23 cellular contexts compared by ENCODE assay signal in genomic region chr7:120521761-120522737, GRCh38.
DNase-seq lines count a peak whose midpoint lies in the region; ATAC-seq and TF ChIP-seq lines count a peak whose summit lies in the region.
"Had no signal": no experiment of that assay in that cellular context is flagged by ENCODE, and none has a peak within 500 bp of the region (broad histone marks: within the 10 kb centered on the region; RNA-seq: fewer than 3 reads in every experiment).

No MANE protein-coding gene starts in this region.

- H3K4me1 ChIP-seq in right cardiac atrium (ENCODE audit: control insufficient read depth, insufficient read depth, low read length): no peaks in the 10 kb centered on the region
- H3K4me1 ChIP-seq: upper lobe of right lung had no signal

- DNase-seq in NCI-H1092 treated with DMSO at 0.1 percent for 48 hours (lab: John Stamatoyannopoulos, UW): peak; percentile 20
- DNase-seq in NCI-H1092 (lab: John Stamatoyannopoulos, UW): no peak
- peak; percentile 8 for DNase-seq in NCI-H460 (ENCODE audit: extremely low read depth, low read depth)
- DNase-seq in fibroblast of villous mesenchyme (ENCODE audit: low read depth): peak; percentile 5
- DNase-seq in osteocyte (ENCODE audit: extremely low spot score, unreplicated experiment): no peak
- DNase-seq in activated CD4-positive, alpha-beta T cell treated with anti-CD3 and anti-CD28 coated beads for 36 hours: no peak
- no peak for DNase-seq in NCI-H446 (lab: John Stamatoyannopoulos, UW)
- DNase-seq in right cardiac atrium: no peak
- DNase-seq: activated CD4-positive, alpha-beta T cell treated with anti-CD3 and anti-CD28 coated beads, Interleukin-2, amount 50 U/mL, for 4 hours; AML-193; dermis blood vessel endothelial cell; DMS79; erythroblast; naive thymus-derived CD8-positive, alpha-beta T cell; NCI-H1105 treated with DMSO at 0.1 percent for 48 hours; SIG-M5; small intestine; stimulated activated CD4-positive, alpha-beta T cell treated with anti-CD3 and anti-CD28 coated beads, Interleukin-4, amount 100 ng/mL, for 1 hour; T-helper 1 cell; upper lobe of right lung had no signal

- intact Hi-C loops in activated CD4-positive, alpha-beta T cell treated with anti-CD3 and anti-CD28 coated beads for 36 hours (cut with DNase I, micrococcal nuclease): no loop called here
- intact Hi-C loops in right cardiac atrium (cut with DNase I): no loop called here

- H3K27ac Mint-ChIP-seq in osteocyte (ENCODE audit: unreplicated experiment): peak overlapping the region; percentile 9
- no peak overlapping the region for H3K27ac Mint-ChIP-seq in activated CD4-positive, alpha-beta T cell treated with anti-CD3 and anti-CD28 coated beads for 36 hours
- H3K27ac Mint-ChIP-seq: memory B cell; naive thymus-derived CD8-positive, alpha-beta T cell had no signal

- ATAC-seq in activated CD4-positive, alpha-beta T cell treated with anti-CD3 and anti-CD28 coated beads for 36 hours: no peak
- ATAC-seq in right cardiac atrium: no peak
- ATAC-seq: naive thymus-derived CD8-positive, alpha-beta T cell; upper lobe of right lung had no signal

- H3K27me3 ChIP-seq in right cardiac atrium (ENCODE audit: control insufficient read depth, insufficient read depth): no peaks in the 10 kb centered on the region
- H3K27me3 ChIP-seq: cardiac muscle cell, upper lobe of right lung had no signal

- H3K4me1 Mint-ChIP-seq in osteocyte (ENCODE audit: unreplicated experiment): peaks cover 12% of the 10 kb centered on the region
- no peaks in the 10 kb centered on the region for H3K4me1 Mint-ChIP-seq in activated CD4-positive, alpha-beta T cell treated with anti-CD3 and anti-CD28 coated beads for 36 hours
- H3K4me1 Mint-ChIP-seq: memory B cell; naive thymus-derived CD8-positive, alpha-beta T cell had no signal

- no peaks in the 10 kb centered on the region for H3K9me3 ChIP-seq in right cardiac atrium (ENCODE audit: control insufficient read depth, low read length)
- H3K9me3 ChIP-seq: upper lobe of right lung had no signal

- H3K9me3 Mint-ChIP-seq in osteocyte (ENCODE audit: unreplicated experiment): no peaks in the 10 kb centered on the region
- no peaks in the 10 kb centered on the region for H3K9me3 Mint-ChIP-seq in activated CD4-positive, alpha-beta T cell treated with anti-CD3 and anti-CD28 coated beads for 36 hours (ENCODE audit: low read depth)
- H3K9me3 Mint-ChIP-seq: memory B cell had no signal

- TF ChIP-seq CTCF in fibroblast of villous mesenchyme (IDR thresholded peaks at IDR 0.05; ENCODE audit: insufficient read depth, low read depth, low read length): no peak
- TF ChIP-seq CTCF in osteocyte (IDR thresholded peaks at IDR 0.05): no peak

- H3K36me3 Mint-ChIP-seq in osteocyte (ENCODE audit: unreplicated experiment): no peaks in the 10 kb centered on the region
- no peaks in the 10 kb centered on the region for H3K36me3 Mint-ChIP-seq in activated CD4-positive, alpha-beta T cell treated with anti-CD3 and anti-CD28 coated beads for 36 hours (ENCODE audit: low read depth)
- H3K36me3 Mint-ChIP-seq: memory B cell; naive thymus-derived CD8-positive, alpha-beta T cell had no signal

- no peaks in the 10 kb centered on the region for H3K27me3 Mint-ChIP-seq in osteocyte (ENCODE audit: unreplicated experiment)
- H3K27me3 Mint-ChIP-seq in activated CD4-positive, alpha-beta T cell treated with anti-CD3 and anti-CD28 coated beads for 36 hours: no peaks in the 10 kb centered on the region
- H3K27me3 Mint-ChIP-seq: memory B cell; naive thymus-derived CD8-positive, alpha-beta T cell had no signal

- 58% methylated on average over 4 of the region's 4 CpGs for WGBS in right cardiac atrium

- no peak overlapping the region for H3K4me3 Mint-ChIP-seq in osteocyte (ENCODE audit: unreplicated experiment)
- H3K4me3 Mint-ChIP-seq in activated CD4-positive, alpha-beta T cell treated with anti-CD3 and anti-CD28 coated beads for 36 hours: no peak overlapping the region
- H3K4me3 Mint-ChIP-seq: memory B cell; naive thymus-derived CD8-positive, alpha-beta T cell had no signal

- no peak overlapping the region for H3K27ac ChIP-seq in right cardiac atrium (ENCODE audit: low read length)
- H3K27ac ChIP-seq: 22Rv1, cardiac muscle cell, upper lobe of right lung had no signal

- POLR2A ChIA-PET in activated CD4-positive, alpha-beta T cell treated with anti-CD3 and anti-CD28 coated beads for 36 hours (lab: Charles Lee): no interaction called here

- CTCF ChIA-PET in activated CD4-positive, alpha-beta T cell treated with anti-CD3 and anti-CD28 coated beads for 36 hours (lab: Charles Lee): no interaction called here

- H3K4me3 ChIP-seq in fibroblast of villous mesenchyme (ENCODE audit: low read depth, low read length) (no peak overlapping the region), right cardiac atrium (ENCODE audit: low read length) (no peak overlapping the region)
- H3K4me3 ChIP-seq: cardiac muscle cell, upper lobe of right lung had no signal

Comparison
In these comparisons a context has a peak if more than half of its experiments do, and no peak if none do; other contexts are left out.
1. DNase-seq: peak in NCI-H1092 treated with DMSO at 0.1 percent for 48 hours (single experiment), NCI-H460 (single experiment) and fibroblast of villous mesenchyme (single experiment); none in NCI-H1092 (single experiment), osteocyte (single experiment), activated CD4-positive, alpha-beta T cell treated with anti-CD3 and anti-CD28 coated beads for 36 hours (single experiment), NCI-H446 (0 of 2) and right cardiac atrium (0 of 3).